Comparison of ENCODE assay signal across 14 cellular contexts in genomic region chr10:58588673-58589265, GRCh38.
DNase-seq lines count a peak whose midpoint lies in the region; ATAC-seq and TF ChIP-seq lines count a peak whose summit lies in the region.
"Had no signal": no experiment of that assay in that cellular context is flagged by ENCODE, and none has a peak within 500 bp of the region (broad histone marks: within the 10 kb centered on the region; RNA-seq: fewer than 3 reads in every experiment).

No MANE protein-coding gene starts in this region.

- POLR2A ChIA-PET in activated CD4-positive, alpha-beta T cell treated with anti-CD3 and anti-CD28 coated beads for 36 hours (lab: Charles Lee): no interaction called here

- no peaks in the 10 kb centered on the region for H3K4me1 Mint-ChIP-seq in activated CD4-positive, alpha-beta T cell treated with anti-CD3 and anti-CD28 coated beads for 36 hours
- no peaks in the 10 kb centered on the region for H3K4me1 Mint-ChIP-seq in stimulated activated memory B cell treated with anti-CD40 and anti-IgM and Interleukin-4, amounts not matched to agents 10 μg/mL and 1 μg/mL and 100 μg/mL, for 72 hours

- no peaks in the 10 kb centered on the region for H3K36me3 Mint-ChIP-seq in activated CD4-positive, alpha-beta T cell treated with anti-CD3 and anti-CD28 coated beads for 36 hours (ENCODE audit: low read depth)
- H3K36me3 Mint-ChIP-seq in stimulated activated memory B cell treated with anti-CD40 and anti-IgM and Interleukin-4, amounts not matched to agents 10 μg/mL and 1 μg/mL and 100 μg/mL, for 72 hours: no peaks in the 10 kb centered on the region

- H3K4me3 ChIP-seq in mammary epithelial cell (replicated peaks in 1 of 3; ENCODE audit: insufficient read depth in 1 of 3, low read depth in 2 of 3, low read length in 3 of 3) (no peak overlapping the region), suprapubic skin (no peak overlapping the region)
- H3K4me3 ChIP-seq: skin epidermis had no signal

- H3K27ac Mint-ChIP-seq in activated CD4-positive, alpha-beta T cell treated with anti-CD3 and anti-CD28 coated beads for 36 hours: no peak overlapping the region
- no peak overlapping the region for H3K27ac Mint-ChIP-seq in stimulated activated memory B cell treated with anti-CD40 and anti-IgM and Interleukin-4, amounts not matched to agents 10 μg/mL and 1 μg/mL and 100 μg/mL, for 72 hours

- CTCF ChIA-PET in activated CD4-positive, alpha-beta T cell treated with anti-CD3 and anti-CD28 coated beads for 36 hours (lab: Charles Lee): no interaction called here
- CTCF ChIA-PET in mammary epithelial cell (lab: Charles Lee; ENCODE audit: low non-redundant PET): no interaction called here

- intact Hi-C loops in activated CD4-positive, alpha-beta T cell treated with anti-CD3 and anti-CD28 coated beads for 36 hours (cut with DNase I, micrococcal nuclease): no loop called here
- intact Hi-C loops in mammary epithelial cell (cut with micrococcal nuclease): no loop called here

- DNase-seq in activated CD4-positive, alpha-beta T cell treated with anti-CD3 and anti-CD28 coated beads for 36 hours: peak; percentile 4
- DNase-seq in activated CD4-positive, alpha-beta T cell treated with anti-CD3 and anti-CD28 coated beads for 1 hour: no peak
- DNase-seq in mammary epithelial cell: peak; percentile 35
- DNase-seq in iPS-NIHi7 (ENCODE audit: extremely low spot score): peak; percentile 62
- DNase-seq in suprapubic skin (ENCODE audit: low spot score in 2 of 2): no peak
- DNase-seq in stimulated activated naive CD4-positive, alpha-beta T cell treated with Interleukin-2 at 50 U/mL for 16 hours (lab: John Stamatoyannopoulos, UW): no peak
- DNase-seq: activated CD8-positive, alpha-beta memory T cell treated with anti-CD3 and anti-CD28 coated beads, Interleukin-2, amount 50 U/mL, for 4 hours; amniotic stem cell; DMS 273 treated with DMSO at 0.1 percent for 48 hours; effector CD8-positive, alpha-beta T cell; MM.1S had no signal

- H3K9me3 Mint-ChIP-seq in activated CD4-positive, alpha-beta T cell treated with anti-CD3 and anti-CD28 coated beads for 36 hours (ENCODE audit: low read depth): no peaks in the 10 kb centered on the region
- H3K9me3 Mint-ChIP-seq in stimulated activated memory B cell treated with anti-CD40 and anti-IgM and Interleukin-4, amounts not matched to agents 10 μg/mL and 1 μg/mL and 100 μg/mL, for 72 hours: no peaks in the 10 kb centered on the region

- H4K20me1 ChIP-seq in mammary epithelial cell (ENCODE audit: insufficient read depth, low read length): no peaks in the 10 kb centered on the region

- in situ Hi-C loops in mammary epithelial cell (cut with MboI; ENCODE audit: low sequenced_read_pairs in 2 of 2): no loop called here

- TF ChIP-seq POLR2A in suprapubic skin (IDR thresholded peaks at IDR 0.05) (no peak), GM18505 (IDR thresholded peaks at IDR 0.05; ENCODE audit: borderline replicate concordance, extremely low read depth, insufficient read depth, insufficient read length) (no peak)

- TF ChIP-seq EP300 in suprapubic skin (IDR thresholded peaks at IDR 0.05): no peak

- H3K79me2 ChIP-seq in mammary epithelial cell (ENCODE audit: insufficient read depth, low read length): peaks cover 65% of the 10 kb centered on the region

- dilution Hi-C loops in mammary epithelial cell (cut with HindIII; ENCODE audit: low sequenced_read_pairs): no loop called here

- TF ChIP-seq CTCF in mammary epithelial cell (conservative IDR thresholded peaks at IDR 0.05 in 1 of 2, IDR thresholded peaks at IDR 0.05 in 1 of 2; ENCODE audit: extremely low read depth in 1 of 2, insufficient read depth in 1 of 2, low read depth in 1 of 2, low read length in 2 of 2) (peak in 1 of 2 donors; percentile 34), suprapubic skin (IDR thresholded peaks at IDR 0.05) (no peak)

- 81% methylated on average over 14 of the region's 14 CpGs for WGBS in mammary epithelial cell (ENCODE audit: low coverage, missing lambda C conversion rate)
- WGBS in suprapubic skin: 88% methylated on average over 12 of the region's 14 CpGs

- H3K9ac ChIP-seq in mammary epithelial cell (ENCODE audit: insufficient read depth, low read length): no peak overlapping the region

- H3K36me3 ChIP-seq in mammary epithelial cell (ENCODE audit: insufficient read depth, low read length) (no peaks in the 10 kb centered on the region), suprapubic skin (no peaks in the 10 kb centered on the region)

- peaks cover 28% of the 10 kb centered on the region for H3K4me1 ChIP-seq in mammary epithelial cell (ENCODE audit: insufficient read depth, low read length)
- peaks cover 15% of the 10 kb centered on the region for H3K4me1 ChIP-seq in suprapubic skin

- H3K27ac ChIP-seq in mammary epithelial cell (ENCODE audit: insufficient read depth, low read depth, low read length): no peak overlapping the region
- no peak overlapping the region for H3K27ac ChIP-seq in suprapubic skin
- H3K27ac ChIP-seq: skin epidermis had no signal

- no peak overlapping the region for H3K4me2 ChIP-seq in mammary epithelial cell (ENCODE audit: insufficient read depth, low read depth, low read length)

- H3K27me3 ChIP-seq in mammary epithelial cell (ENCODE audit: insufficient read depth, low read length) (no peaks in the 10 kb centered on the region), suprapubic skin (no peaks in the 10 kb centered on the region)

- no TSS peak for BruUV-seq in mammary epithelial cell (replicated peaks; lab: Mats Ljungman, UMichigan)

- no peak overlapping the region for H3K4me3 Mint-ChIP-seq in activated CD4-positive, alpha-beta T cell treated with anti-CD3 and anti-CD28 coated beads for 36 hours
- no peak overlapping the region for H3K4me3 Mint-ChIP-seq in stimulated activated memory B cell treated with anti-CD40 and anti-IgM and Interleukin-4, amounts not matched to agents 10 μg/mL and 1 μg/mL and 100 μg/mL, for 72 hours

- no peak for ATAC-seq in activated CD4-positive, alpha-beta T cell treated with anti-CD3 and anti-CD28 coated beads for 36 hours
- ATAC-seq in stimulated activated memory B cell treated with anti-CD40 and anti-IgM and Interleukin-4, amounts not matched to agents 10 μg/mL and 1 μg/mL and 100 μg/mL, for 72 hours: peak; percentile 24
- no peak for ATAC-seq in GM18505 (IDR thresholded peaks at IDR 0.05; ENCODE audit: unreplicated experiment)

- H3K9me3 ChIP-seq in mammary epithelial cell (replicated peaks; ENCODE audit: insufficient read depth, low read length) (no peaks in the 10 kb centered on the region), suprapubic skin (no peaks in the 10 kb centered on the region)

- H2AFZ ChIP-seq in mammary epithelial cell (ENCODE audit: low read depth, low read length): peak overlapping the region; percentile 12

- peaks cover 7% of the 10 kb centered on the region for H3K27me3 Mint-ChIP-seq in activated CD4-positive, alpha-beta T cell treated with anti-CD3 and anti-CD28 coated beads for 36 hours
- H3K27me3 Mint-ChIP-seq in stimulated activated memory B cell treated with anti-CD40 and anti-IgM and Interleukin-4, amounts not matched to agents 10 μg/mL and 1 μg/mL and 100 μg/mL, for 72 hours: peaks cover 1% of the 10 kb centered on the region

Comparison
In these comparisons a context has a peak if more than half of its experiments do, and no peak if none do; other contexts are left out.
1. DNase-seq: peak in activated CD4-positive, alpha-beta T cell treated with anti-CD3 and anti-CD28 coated beads for 36 hours (single experiment), mammary epithelial cell (single experiment) and iPS-NIHi7 (single experiment); none in activated CD4-positive, alpha-beta T cell treated with anti-CD3 and anti-CD28 coated beads for 1 hour (single experiment), suprapubic skin (0 of 2) and stimulated activated naive CD4-positive, alpha-beta T cell treated with Interleukin-2 at 50 U/mL for 16 hours (single experiment).